ENCODE assay signal across 8 cellular contexts in the genomic region with DNA sequence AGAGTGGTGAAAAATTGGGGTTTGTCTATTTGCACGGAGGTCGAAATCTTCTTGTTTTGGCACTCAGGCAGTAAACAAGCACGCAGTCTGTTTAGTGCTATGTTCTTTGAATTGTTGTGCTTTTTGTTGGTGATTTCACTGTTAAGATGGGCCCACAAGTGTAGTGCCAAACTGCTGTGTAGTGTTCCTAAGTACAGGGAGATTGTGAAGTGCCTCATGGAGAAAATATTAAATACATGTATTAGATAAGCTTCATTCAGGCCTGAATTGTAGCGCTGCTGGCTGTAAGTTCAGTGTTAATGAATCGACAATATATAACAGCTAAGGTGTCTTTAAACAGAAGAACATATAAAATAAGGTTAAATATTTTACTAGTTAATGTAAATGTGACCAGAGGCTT.
"Had no signal": no experiment of that assay in that cellular context is flagged by ENCODE, and none has a peak within 500 bp of the region (broad histone marks: within the 10 kb centered on the region; RNA-seq: fewer than 3 reads in every experiment).

No MANE protein-coding gene starts in this region.

- DNase-seq: GDM1, GF-D8 had no signal

- ATAC-seq: GM12878 had no signal

- H3K4me3 ChIP-seq: GM12878 had no signal

- FAIRE-seq: G401.6, GM12878, GM12891, GM12892, GM18507, GM19239 had no signal
